In genomic region chr5:108507631-108508030, GRCh38 we compare ENCODE assay signal across 7 cellular contexts.
"Had no signal": no experiment of that assay in that cellular context is flagged by ENCODE, and none has a peak within 500 bp of the region (broad histone marks: within the 10 kb centered on the region; RNA-seq: fewer than 3 reads in every experiment).

No MANE protein-coding gene starts in this region.

- ATAC-seq: GM12878 had no signal

- FAIRE-seq: G401.6, GM12878, GM12892, GM18507, GM19239 had no signal

- H3K4me3 ChIP-seq: GM12878 had no signal

- DNase-seq: GDM1, GF-D8 had no signal
